9 cellular contexts compared by ENCODE assay signal in genomic region chr19:46296722-46297431, GRCh38. TPM values are rescaled to one million over a fixed set of nuclear protein-coding genes. Genes with fewer than 3 reads are reported as not detected.
A peak's percentile ranks its signal among the peaks of the same experiment; 100 is the strongest.
DNase-seq lines count a peak whose midpoint lies in the region; ATAC-seq, FAIRE-seq and TF ChIP-seq lines count a peak whose summit lies in the region.
"Had no signal": no experiment of that assay in that cellular context is flagged by ENCODE, and none has a peak within 500 bp of the region (broad histone marks: within the 10 kb centered on the region; RNA-seq: fewer than 3 reads in every experiment).

TSS of gene HIF3A (plus strand) at chr19:46297042. CDS start at chr19:46297077, 35 bp downstream.

- peak; percentile 13 for DNase-seq in activated CD4-positive, alpha-beta T cell treated with anti-CD3 and anti-CD28 coated beads for 36 hours
- DNase-seq in activated CD4-positive, alpha-beta T cell treated with anti-CD3 and anti-CD28 coated beads for 1 hour = no peak
- DNase-seq in mucosa of gallbladder (ENCODE audit: low spot score) (peak; percentile 67), GM12891 (ENCODE audit: insufficient read length, low spot score) (no peak), HTR-8/SVneo (ENCODE audit: insufficient read length, low spot score) (no peak)
- DNase-seq in stimulated activated CD4-positive, alpha-beta T cell treated with anti-CD3 and anti-CD28 coated beads, Interleukin-2, amount 100 ng/mL, for 48 hours = no peak

- H3K4me3 ChIP-seq in esophagus (ENCODE audit: low read depth in 1 of 2, low read length in 2 of 2) = no peak within 1 kb of the TSS
- H3K4me3 ChIP-seq in urinary bladder (ENCODE audit: low read depth, low read length) = peak within 1 kb of the TSS; percentile 54

- no peaks in the 10 kb centered on the region for H3K36me3 ChIP-seq in esophagus (ENCODE audit: control insufficient read depth in 2 of 2, insufficient read depth in 2 of 2, low read length in 1 of 2)
- H3K36me3 ChIP-seq in urinary bladder (ENCODE audit: insufficient read depth) = no peaks in the 10 kb centered on the region

- intact Hi-C loops in activated CD4-positive, alpha-beta T cell treated with anti-CD3 and anti-CD28 coated beads for 36 hours (cut with DNase I, micrococcal nuclease) = no loop called here

- H3K9me3 ChIP-seq in esophagus (ENCODE audit: control insufficient read depth in 2 of 2, insufficient read depth in 1 of 2, low read depth in 1 of 2, low read length in 1 of 2) = no peaks in the 10 kb centered on the region

- no peak within 1 kb of the TSS for H3K27ac Mint-ChIP-seq in activated CD4-positive, alpha-beta T cell treated with anti-CD3 and anti-CD28 coated beads for 36 hours

- H3K4me1 Mint-ChIP-seq in activated CD4-positive, alpha-beta T cell treated with anti-CD3 and anti-CD28 coated beads for 36 hours = no peaks in the 10 kb centered on the region

- no peaks in the 10 kb centered on the region for H3K27me3 ChIP-seq in esophagus (ENCODE audit: control insufficient read depth in 1 of 2, insufficient read depth in 2 of 2, low read length in 2 of 2)

- POLR2A ChIA-PET in activated CD4-positive, alpha-beta T cell treated with anti-CD3 and anti-CD28 coated beads for 36 hours (lab: Charles Lee) = no interaction called here

- FAIRE-seq in GM12891 (lab: Jason Lieb, UNC) (no peak), HTR-8/SVneo (lab: Jason Lieb, UNC) (no peak)

- TF ChIP-seq POLR2A in GM12891 (IDR thresholded peaks at IDR 0.05; ENCODE audit: low read depth, low read length) = no peak

- ATAC-seq in activated CD4-positive, alpha-beta T cell treated with anti-CD3 and anti-CD28 coated beads for 36 hours = no peak

- 5 to 8% methylated on average over 43 to 44 of the region's 44 CpGs for WGBS in esophagus, 2 donors
- WGBS in urinary bladder = 3% methylated on average over 44 of the region's 44 CpGs

- peaks cover 20% of the 10 kb centered on the region for H3K27me3 Mint-ChIP-seq in activated CD4-positive, alpha-beta T cell treated with anti-CD3 and anti-CD28 coated beads for 36 hours

- no peak within 1 kb of the TSS for H3K4me3 Mint-ChIP-seq in activated CD4-positive, alpha-beta T cell treated with anti-CD3 and anti-CD28 coated beads for 36 hours

- H3K4me1 ChIP-seq in esophagus (ENCODE audit: control insufficient read depth in 2 of 2, insufficient read depth in 2 of 2, low read length in 1 of 2) (peaks cover 2 to 5% of the 10 kb centered on the region in 2 donors), urinary bladder (ENCODE audit: insufficient read depth) (no peaks in the 10 kb centered on the region)

- H3K36me3 Mint-ChIP-seq in activated CD4-positive, alpha-beta T cell treated with anti-CD3 and anti-CD28 coated beads for 36 hours (ENCODE audit: low read depth) = no peaks in the 10 kb centered on the region

- CTCF ChIA-PET in activated CD4-positive, alpha-beta T cell treated with anti-CD3 and anti-CD28 coated beads for 36 hours (lab: Charles Lee) = interaction anchor here (0.7 kb wide), 3 partner anchors 59 to 279 kb away, joined by 3 to 4 read pairs (median 3); no protein-coding TSS in a partner anchor

- peak within 1 kb of the TSS; percentile 87 to 93 for H3K27ac ChIP-seq in esophagus (ENCODE audit: low read depth in 2 of 2, low read length in 1 of 2)
- H3K27ac ChIP-seq in urinary bladder (ENCODE audit: low read depth) = no peak within 1 kb of the TSS

- no peaks in the 10 kb centered on the region for H3K9me3 Mint-ChIP-seq in activated CD4-positive, alpha-beta T cell treated with anti-CD3 and anti-CD28 coated beads for 36 hours (ENCODE audit: low read depth)

TF ChIP-seq in GM12891, 5 proteins besides CTCF, POLR2A, EP300 and RAD21:
- TF ChIP-seq TAF1 (IDR thresholded peaks at IDR 0.05; ENCODE audit: low read depth, low read length) (no peak), POLR2AphosphoS5 (IDR thresholded peaks at IDR 0.05; ENCODE audit: low read depth, low read length) (no peak), SPI1 (IDR thresholded peaks at IDR 0.05; ENCODE audit: low read depth, low read length) (no peak), POU2F2 (IDR thresholded peaks at IDR 0.05; ENCODE audit: low read depth, low read length) (no peak), PAX5 (IDR thresholded peaks at IDR 0.05; ENCODE audit: insufficient read depth, low read length, severe bottlenecking) (no peak)
TF ChIP-seq in GM12891: peak in this region for 0.

RNA-seq across cellular contexts. Expression of gene HIF3A, which starts in this region (rescaled TPM):
- not detected for total RNA-seq in activated CD4-positive, alpha-beta T cell treated with anti-CD3 and anti-CD28 coated beads for 36 hours
- 10 to 100 TPM; 12.3 to 27.3 TPM for polyA plus RNA-seq in esophagus
- 52.0 TPM for total RNA-seq in mucosa of gallbladder
- total RNA-seq in urinary bladder = 41.0 TPM
- polyA plus RNA-seq in urinary bladder = 186 TPM
- polyA plus RNA-seq in GM12891 (2012; ENCODE audit: low read depth, missing spikeins) = not detected
- total RNA-seq: activated CD8-positive, alpha-beta memory T cell treated with anti-CD3 and anti-CD28 coated beads for 36 hours had no signal

Comparison
In these comparisons a context has a peak if more than half of its experiments do, and no peak if none do; other contexts are left out.
1. RNA of gene HIF3A (total RNA-seq): 52.0 TPM in mucosa of gallbladder (single experiment) and 41.0 TPM in urinary bladder (single experiment); not detected in activated CD4-positive, alpha-beta T cell treated with anti-CD3 and anti-CD28 coated beads for 36 hours; every median in the first group is over 10 times any median in the second.
2. Peak in DNase-seq in activated CD4-positive, alpha-beta T cell treated with anti-CD3 and anti-CD28 coated beads for 36 hours; RNA of the gene not detected or under 1 TPM.